8 cellular contexts compared by ENCODE assay signal in genomic region chr12:124466200-124467128, GRCh38.
DNase-seq lines count a peak whose midpoint lies in the region; ATAC-seq and TF ChIP-seq lines count a peak whose summit lies in the region.

No MANE protein-coding gene starts in this region.

- DNase-seq in GM12865 (ENCODE audit: low read depth) (peak; percentile 95), NB4 (ENCODE audit: low read depth) (peak; percentile 100), cardiac septum (ENCODE audit: low spot score) (peak; percentile 87), NCI-H526 (lab: John Stamatoyannopoulos, UW) (no peak), NCI-H510A (lab: John Stamatoyannopoulos, UW) (no peak)
- peak in 2 of 3 experiments; percentile 61 to 80 for DNase-seq in activated CD8-positive, alpha-beta memory T cell treated with anti-CD3 and anti-CD28 coated beads for 48 hours (ENCODE audit: low read depth in 2 of 3, low spot score in 2 of 3)
- peak; percentile 79 for DNase-seq in stimulated activated CD8-positive, alpha-beta memory T cell treated with anti-CD3 and anti-CD28 coated beads, Interleukin-12 subunit alpha, Interleukin-12 subunit beta, amount 100 ng/mL, for 1 hour (ENCODE audit: low read depth)

- H3K4me3 ChIP-seq in GM12865 (ENCODE audit: low read depth, low read length) = peak overlapping the region; percentile 42
- H3K4me3 ChIP-seq in NB4 (ENCODE audit: low read depth, low read length) = peak overlapping the region; percentile 12

- peak; percentile 88 for ATAC-seq in GM21737 (IDR thresholded peaks at IDR 0.05; ENCODE audit: unreplicated experiment)

- TF ChIP-seq CTCF in GM12865 (IDR thresholded peaks at IDR 0.05; ENCODE audit: insufficient read depth, low read depth, low read length, missing control alignments) (peak; percentile 46), NB4 (IDR thresholded peaks at IDR 0.05; ENCODE audit: low read depth, low read length) (peak; percentile 42)

- TF ChIP-seq POLR2A in NB4 (IDR thresholded peaks at IDR 0.05; ENCODE audit: extremely low read depth, insufficient read length) = no peak

- intact Hi-C loops in cardiac septum (cut with DNase I) = no loop called here

Comparison
In these comparisons a context has a peak if more than half of its experiments do, and no peak if none do; other contexts are left out.
1. DNase-seq: peak in GM12865 (single experiment), NB4 (single experiment), activated CD8-positive, alpha-beta memory T cell treated with anti-CD3 and anti-CD28 coated beads for 48 hours (2 of 3), cardiac septum (single experiment) and stimulated activated CD8-positive, alpha-beta memory T cell treated with anti-CD3 and anti-CD28 coated beads, Interleukin-12 subunit alpha, Interleukin-12 subunit beta, amount 100 ng/mL, for 1 hour (single experiment); none in NCI-H526 (0 of 2) and NCI-H510A (single experiment).